Comparison of ENCODE assay signal across 8 cellular contexts in genomic region chr14:24179961-24180726, GRCh38. TPM values are rescaled to one million over a fixed set of nuclear protein-coding genes. Genes with fewer than 3 reads are reported as not detected.
DNase-seq lines count a peak whose midpoint lies in the region; TF ChIP-seq lines count a peak whose summit lies in the region.
"Had no signal": no experiment of that assay in that cellular context is flagged by ENCODE, and none has a peak within 500 bp of the region (broad histone marks: within the 10 kb centered on the region; RNA-seq: fewer than 3 reads in every experiment).

No MANE protein-coding gene starts in this region.

- H3K4me3 ChIP-seq in hepatocyte (no peak overlapping the region), stomach (no peak overlapping the region)
- H3K4me3 ChIP-seq: SK-N-MC had no signal

- H3K4me1 ChIP-seq in hepatocyte (ENCODE audit: insufficient read depth), result no peaks in the 10 kb centered on the region
- H3K4me1 ChIP-seq in stomach, result peaks cover 0 to 6% (median 0%) of the 10 kb centered on the region in 4 donors

- H3K9me3 ChIP-seq in hepatocyte (ENCODE audit: low read depth) (no peaks in the 10 kb centered on the region), stomach (no peaks in the 10 kb centered on the region)

- no peak overlapping the region for H3K4me2 ChIP-seq in hepatocyte

- H2AFZ ChIP-seq in hepatocyte, result no peak overlapping the region

- intact Hi-C loops in stomach (cut with DNase I; ENCODE audit: low total_unique reads), result no loop called here

- peaks cover 2% of the 10 kb centered on the region for H3K79me2 ChIP-seq in hepatocyte

- no peak for TF ChIP-seq POLR2A in stomach (IDR thresholded peaks at IDR 0.05)

- peak; percentile 65 for DNase-seq in HK-2 (ENCODE audit: unreplicated experiment)
- DNase-seq in amniotic epithelial cell (ENCODE audit: low read depth), result peak; percentile 82
- peak; percentile 60 for DNase-seq in hepatocyte (ENCODE audit: low spot score)
- DNase-seq in stomach, result no peak
- DNase-seq in NCI-H82 treated with DMSO at 0.1 percent for 48 hours (lab: John Stamatoyannopoulos, UW; ENCODE audit: unreplicated experiment), result no peak
- no peak for DNase-seq in LoVo (ENCODE audit: low spot score)
- DNase-seq in activated effector memory CD4-positive, alpha-beta T cell treated with anti-CD3 and anti-CD28 coated beads, Interleukin-2, amount 50 U/mL, for 16 hours, result no peak

- TF ChIP-seq CTCF in hepatocyte (IDR thresholded peaks at IDR 0.05; ENCODE audit: poor library complexity) (no peak), stomach (IDR thresholded peaks at IDR 0.05) (no peak)

- peaks cover 2% of the 10 kb centered on the region for H3K36me3 ChIP-seq in hepatocyte (replicated peaks; ENCODE audit: insufficient read depth, low read depth)
- H3K36me3 ChIP-seq in stomach, result peaks cover 67 to 100% (median 100%) of the 10 kb centered on the region in 4 donors

- no peaks in the 10 kb centered on the region for H3K27me3 ChIP-seq in hepatocyte
- H3K27me3 ChIP-seq in stomach, result no peaks in the 10 kb centered on the region

- H4K20me1 ChIP-seq in hepatocyte (ENCODE audit: insufficient read depth, poor library complexity, severe bottlenecking), result no peaks in the 10 kb centered on the region

- WGBS in hepatocyte (ENCODE audit: low lambda C conversion rate, missing lambda C conversion rate), result 84% methylated on average over 16 of the region's 16 CpGs
- 51 to 67% (median 65%) methylated on average over 15 to 16 of the region's 16 CpGs for WGBS in stomach, 5 donors

- TF ChIP-seq EP300 in stomach (IDR thresholded peaks at IDR 0.05), result no peak

- peak overlapping the region; percentile 87 for H3K27ac ChIP-seq in hepatocyte
- H3K27ac ChIP-seq in stomach, result peak overlapping the region; percentile 39 to 75 (median 67)
- H3K27ac ChIP-seq: SK-N-MC had no signal

- no peaks in the 10 kb centered on the region for H3K9me2 ChIP-seq in hepatocyte (replicated peaks; ENCODE audit: insufficient read depth)

RNA-seq across cellular contexts. Expression of gene REC8, which starts 8.3 kb away (rescaled TPM):
- total RNA-seq in hepatocyte (28.5 and 44.8 TPM in 2 replicates), stomach (100 to 1,000 TPM in 1 of 5 donors, 10 to 100 TPM in 4; 14.5 to 122 (median 45.5) TPM)
- polyA plus RNA-seq in hepatocyte (170 and 193 TPM in 2 replicates), stomach (10 to 100 TPM; 20.9 to 64.4 (median 38.7) TPM)

RNA-seq across cellular contexts. Expression of gene IPO4, which starts 8.5 kb away (rescaled TPM):
- total RNA-seq in hepatocyte (18.7 and 19.5 TPM in 2 replicates), stomach (100 to 1,000 TPM in 1 of 5 donors, 10 to 100 TPM in 4; 14.3 to 227 (median 23.9) TPM)
- polyA plus RNA-seq in hepatocyte (19.0 and 26.4 TPM in 2 replicates), stomach (10 to 100 TPM in 1 of 3 donors, 1 to 10 TPM in 2; 9.3 to 15.2 (median 9.8) TPM)

RNA-seq across cellular contexts. Expression of gene TM9SF1, which starts 15.1 kb away (rescaled TPM):
- 68.1 and 75.4 TPM in 2 replicates for total RNA-seq in hepatocyte
- 84.0 and 86.1 TPM in 2 replicates for polyA plus RNA-seq in hepatocyte
- total RNA-seq in stomach, result 10 to 100 TPM in 4 of 5 donors, 1 to 10 TPM in 1; 6.4 to 79.7 (median 31.6) TPM
- 10 to 100 TPM; 14.6 to 28.2 (median 14.7) TPM for polyA plus RNA-seq in stomach

RNA-seq across cellular contexts. Expression of gene IRF9, which starts 19.1 kb away (rescaled TPM):
- total RNA-seq in hepatocyte, result 33.7 and 42.7 TPM in 2 replicates
- polyA plus RNA-seq in hepatocyte, result 66.9 and 79.5 TPM in 2 replicates
- total RNA-seq in stomach, result 100 to 1,000 TPM in 2 of 5 donors, 10 to 100 TPM in 2, 1 to 10 TPM in 1; 1.4 to 143 (median 91.4) TPM
- polyA plus RNA-seq in stomach, result 100 to 1,000 TPM in 1 of 3 donors, 10 to 100 TPM in 2; 64.6 to 101 (median 65.1) TPM

RNA-seq across cellular contexts. Expression of gene TSSK4, which starts 25.4 kb away (rescaled TPM):
- 0.84 TPM in 1 of 2 replicates, not detected in the other for total RNA-seq in hepatocyte
- 0.74 and 1.4 TPM in 2 replicates for polyA plus RNA-seq in hepatocyte
- under 1 TPM in 1 of 5 donors, not detected in 4; 0.73 TPM for total RNA-seq in stomach
- polyA plus RNA-seq in stomach, result not detected

Comparison
In these comparisons a context has a peak if more than half of its experiments do, and no peak if none do; other contexts are left out.
1. DNase-seq: peak in HK-2 (single experiment), amniotic epithelial cell (single experiment) and hepatocyte (single experiment); none in stomach (single experiment), NCI-H82 treated with DMSO at 0.1 percent for 48 hours (single experiment), LoVo (single experiment) and activated effector memory CD4-positive, alpha-beta T cell treated with anti-CD3 and anti-CD28 coated beads, Interleukin-2, amount 50 U/mL, for 16 hours (single experiment).